In the genomic region with DNA sequence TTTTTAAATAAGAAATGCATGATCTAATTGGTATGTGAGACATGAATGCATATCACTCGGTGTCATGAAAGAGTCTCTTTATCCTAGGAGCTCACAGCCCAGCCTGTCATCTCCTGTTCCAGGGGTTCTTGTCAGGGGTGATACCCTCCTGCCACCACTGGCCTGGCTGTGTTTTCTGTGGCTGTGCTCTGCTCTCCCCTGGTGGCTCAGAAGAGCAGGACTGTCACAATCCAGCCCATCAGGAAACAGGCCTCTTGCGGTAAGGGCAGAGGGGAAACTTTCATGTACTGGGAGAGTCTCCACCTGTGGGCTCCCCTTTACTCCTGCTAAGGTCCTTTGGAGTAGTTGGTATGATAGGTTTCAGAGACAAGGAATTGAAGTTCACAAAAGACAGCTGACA, we compare ENCODE assay signal across 1 cellular context.
TF ChIP-seq lines count a peak whose summit lies in the region.

No MANE protein-coding gene starts in this region.

TF ChIP-seq in HepG2, 621 proteins besides CTCF, POLR2A, EP300 and RAD21 (continued from another document):
- TF ChIP-seq, protein P1, sequence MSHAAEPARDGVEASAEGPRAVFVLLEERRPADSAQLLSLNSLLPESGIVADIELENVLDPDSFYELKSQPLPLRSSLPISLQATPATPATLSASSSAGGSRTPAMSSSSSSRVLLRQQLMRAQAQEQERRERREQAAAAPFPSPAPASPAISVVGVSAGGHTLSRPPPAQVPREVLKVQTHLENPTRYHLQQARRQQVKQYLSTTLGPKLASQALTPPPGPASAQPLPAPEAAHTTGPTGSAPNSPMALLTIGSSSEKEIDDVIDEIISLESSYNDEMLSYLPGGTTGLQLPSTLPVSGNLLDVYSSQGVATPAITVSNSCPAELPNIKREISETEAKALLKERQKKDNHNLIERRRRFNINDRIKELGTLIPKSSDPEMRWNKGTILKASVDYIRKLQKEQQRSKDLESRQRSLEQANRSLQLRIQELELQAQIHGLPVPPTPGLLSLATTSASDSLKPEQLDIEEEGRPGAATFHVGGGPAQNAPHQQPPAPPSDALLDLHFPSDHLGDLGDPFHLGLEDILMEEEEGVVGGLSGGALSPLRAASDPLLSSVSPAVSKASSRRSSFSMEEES (CRISPR knock-in tag; IDR thresholded peaks at IDR 0.05): no peak
- TF ChIP-seq ADNP (CRISPR knock-in tag; IDR thresholded peaks at IDR 0.05) (no peak), ZSCAN9 (CRISPR knock-in tag; IDR thresholded peaks at IDR 0.05; ENCODE audit: borderline replicate concordance) (no peak), RARA (CRISPR knock-in tag; IDR thresholded peaks at IDR 0.05) (no peak), CC2D1A (CRISPR knock-in tag; IDR thresholded peaks at IDR 0.05) (no peak)
- TF ChIP-seq, protein P2, sequence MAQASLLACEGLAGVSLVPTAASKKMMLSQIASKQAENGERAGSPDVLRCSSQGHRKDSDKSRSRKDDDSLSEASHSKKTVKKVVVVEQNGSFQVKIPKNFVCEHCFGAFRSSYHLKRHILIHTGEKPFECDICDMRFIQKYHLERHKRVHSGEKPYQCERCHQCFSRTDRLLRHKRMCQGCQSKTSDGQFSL (CRISPR knock-in tag; IDR thresholded peaks at IDR 0.05): no peak
TF ChIP-seq in HepG2: peak in this region for 0.
